In the genomic region with DNA sequence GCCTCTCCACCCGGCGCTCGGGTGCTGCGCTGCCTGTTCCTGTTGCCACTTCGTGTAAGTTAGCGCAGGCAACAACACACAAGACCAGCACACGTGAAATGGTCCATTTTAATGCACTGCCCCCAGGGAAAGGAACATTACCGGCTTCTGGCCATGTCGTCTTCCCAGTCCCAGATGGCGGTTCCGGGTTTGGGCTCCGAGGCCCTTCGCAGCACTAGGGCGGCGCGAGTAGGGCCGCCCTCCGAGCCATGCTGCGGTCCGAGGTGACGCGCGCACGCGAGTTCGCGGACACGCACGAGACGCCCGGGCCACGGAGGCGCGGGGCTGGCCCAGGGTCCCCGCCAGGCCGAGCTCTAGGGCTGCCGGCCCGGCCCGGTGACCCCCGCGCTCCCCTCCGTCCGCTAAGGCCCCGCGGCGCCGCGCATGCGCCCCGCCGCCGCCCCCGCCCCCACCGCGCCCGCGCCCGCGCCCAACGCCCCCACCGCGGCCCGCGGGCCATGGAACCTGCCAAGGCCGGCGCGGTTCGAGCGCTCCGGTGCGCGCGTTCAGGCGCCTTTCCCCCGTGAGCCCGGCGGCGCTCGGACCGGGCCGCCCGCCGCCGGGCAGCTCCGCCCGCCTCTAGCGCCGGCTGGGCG, we compare ENCODE assay signal across 8 cellular contexts. TPM values are rescaled to one million over a fixed set of nuclear protein-coding genes. Genes with fewer than 3 reads are reported as not detected.
DNase-seq lines count a peak whose midpoint lies in the region; ATAC-seq and TF ChIP-seq lines count a peak whose summit lies in the region.

No MANE protein-coding gene starts in this region.

- H3K36me3 Mint-ChIP-seq in CD4-positive, alpha-beta memory T cell, result peaks cover 0 to 18% of the 10 kb centered on the region in 2 donors
- no peaks in the 10 kb centered on the region for H3K36me3 Mint-ChIP-seq in osteocyte (ENCODE audit: unreplicated experiment)

- peak overlapping the region; percentile 88 for H3K27ac ChIP-seq in CD4-positive, alpha-beta memory T cell (ENCODE audit: low read depth, low read length)
- H3K27ac ChIP-seq in RWPE2 (ENCODE audit: poor library complexity, severe bottlenecking), result peak overlapping the region; percentile 81
- peak overlapping the region; percentile 93 to 99 (median 98) for H3K27ac ChIP-seq in tibial nerve

- TF ChIP-seq POLR2A in tibial nerve (IDR thresholded peaks at IDR 0.05), result peak; percentile 11 to 53

- peak in 1 of 2 donors; percentile 69 for TF ChIP-seq EP300 in tibial nerve (IDR thresholded peaks at IDR 0.05)

- no peaks in the 10 kb centered on the region for H3K36me3 ChIP-seq in CD4-positive, alpha-beta memory T cell (ENCODE audit: insufficient read depth, low read length)
- H3K36me3 ChIP-seq in RWPE2 (ENCODE audit: low read depth), result peaks cover 17% of the 10 kb centered on the region; the same call in 1 of the 2 replicates
- no peaks in the 10 kb centered on the region for H3K36me3 ChIP-seq in tibial nerve

- 0% methylated on average over 7 to 30 of the region's 89 CpGs for WGBS in tibial nerve, 2 donors

- TF ChIP-seq CTCF in RWPE2 (IDR thresholded peaks at IDR 0.05; ENCODE audit: poor library complexity, severe bottlenecking), result no peak
- TF ChIP-seq CTCF in osteocyte (IDR thresholded peaks at IDR 0.05), result no peak
- no peak for TF ChIP-seq CTCF in tibial nerve (IDR thresholded peaks at IDR 0.05)

- H3K4me1 ChIP-seq in CD4-positive, alpha-beta memory T cell (ENCODE audit: insufficient read depth, low read length), result peaks cover 41% of the 10 kb centered on the region
- H3K4me1 ChIP-seq in RWPE2 (ENCODE audit: insufficient read depth, poor library complexity, severe bottlenecking) (peaks cover 5% of the 10 kb centered on the region), tibial nerve (peaks cover 0 to 47% (median 11%) of the 10 kb centered on the region in 4 donors)

- intact Hi-C loops in CD4-positive, alpha-beta memory T cell (cut with micrococcal nuclease), result loop anchor here (1.0 to 10.0 kb wide), 6 partner anchors 19 to 1607 kb away; a partner anchor contains a TSS

- CTCF ChIA-PET in CD4-positive, alpha-beta memory T cell (lab: Charles Lee; ENCODE audit: partially characterized antibody), result interaction anchor here (9.7 kb wide), 1 partner anchor 20 kb away, joined by 89 read pairs; no protein-coding TSS in a partner anchor

- peak; percentile 75 to 80 (median 76) for DNase-seq in CD4-positive, alpha-beta memory T cell
- DNase-seq in RWPE2 (ENCODE audit: low spot score), result no peak
- DNase-seq in activated naive CD4-positive, alpha-beta T cell treated with anti-CD3 and anti-CD28 coated beads, Interleukin-2, amount 50 U/mL, for 16 hours, result peak; percentile 64
- DNase-seq in glomerular visceral epithelial cell (ENCODE audit: extremely low spot score), result peak; percentile 52
- DNase-seq in osteocyte (ENCODE audit: extremely low spot score, unreplicated experiment), result peak; percentile 85
- DNase-seq in tibial nerve (ENCODE audit: low spot score in 2 of 2), result peak; percentile 28 to 30

- POLR2A ChIA-PET in CD4-positive, alpha-beta memory T cell (lab: Charles Lee; ENCODE audit: partially characterized antibody), result interaction anchor here (0.5 to 1.3 kb wide), 8 partner anchors 9 to 311 kb away, joined by 3 to 5 read pairs (median 3); a partner anchor contains a TSS

- H3K4me1 Mint-ChIP-seq in CD4-positive, alpha-beta memory T cell, result peaks cover 29 to 64% (median 48%) of the 10 kb centered on the region in 4 donors
- peaks cover 42% of the 10 kb centered on the region for H3K4me1 Mint-ChIP-seq in osteocyte (ENCODE audit: unreplicated experiment)

- no peaks in the 10 kb centered on the region for H3K27me3 ChIP-seq in CD4-positive, alpha-beta memory T cell (ENCODE audit: insufficient read depth, low read length)
- H3K27me3 ChIP-seq in RWPE2 (ENCODE audit: insufficient read depth, poor library complexity, severe bottlenecking), result no peaks in the 10 kb centered on the region
- H3K27me3 ChIP-seq in tibial nerve, result no peaks in the 10 kb centered on the region

- no peaks in the 10 kb centered on the region for H3K9me3 ChIP-seq in CD4-positive, alpha-beta memory T cell (ENCODE audit: control insufficient read depth in 1 of 2, low read length in 2 of 2)
- no peaks in the 10 kb centered on the region for H3K9me3 ChIP-seq in RWPE2 (ENCODE audit: severe bottlenecking)
- no peaks in the 10 kb centered on the region for H3K9me3 ChIP-seq in tibial nerve

- peak overlapping the region; percentile 93 to 98 for H3K4me3 ChIP-seq in CD4-positive, alpha-beta memory T cell (ENCODE audit: low read length in 2 of 2)
- peak overlapping the region; percentile 95 for H3K4me3 ChIP-seq in RWPE2 (ENCODE audit: severe bottlenecking)
- peak overlapping the region; percentile 72 to 97 (median 90) for H3K4me3 ChIP-seq in tibial nerve

- H3K4me3 Mint-ChIP-seq in CD4-positive, alpha-beta memory T cell, result peak overlapping the region; percentile 91 to 97 (median 95)
- peak overlapping the region; percentile 88 for H3K4me3 Mint-ChIP-seq in osteocyte (ENCODE audit: unreplicated experiment)

- peak overlapping the region; percentile 92 to 97 (median 97) for H3K27ac Mint-ChIP-seq in CD4-positive, alpha-beta memory T cell
- peak overlapping the region; percentile 89 for H3K27ac Mint-ChIP-seq in osteocyte (ENCODE audit: unreplicated experiment)

- H3K27me3 Mint-ChIP-seq in CD4-positive, alpha-beta memory T cell, result no peaks in the 10 kb centered on the region
- no peaks in the 10 kb centered on the region for H3K27me3 Mint-ChIP-seq in osteocyte (ENCODE audit: unreplicated experiment)

- ATAC-seq in GM19328 (IDR thresholded peaks at IDR 0.05; ENCODE audit: unreplicated experiment) (peak; percentile 40), HG03457 (IDR thresholded peaks at IDR 0.05; ENCODE audit: unreplicated experiment) (peak; percentile 30), RWPE2 (ENCODE audit: low read depth) (peak; percentile 60)

- peaks cover 0 to 3% (median 0%) of the 10 kb centered on the region in 8 donors for H3K9me3 Mint-ChIP-seq in CD4-positive, alpha-beta memory T cell
- no peaks in the 10 kb centered on the region for H3K9me3 Mint-ChIP-seq in osteocyte (ENCODE audit: unreplicated experiment)

RNA-seq across cellular contexts. Expression of a gene that starts 0.4 kb away (rescaled TPM):
- 10 to 100 TPM; 28.3 to 29.1 TPM for total RNA-seq in CD4-positive, alpha-beta memory T cell
- polyA plus RNA-seq in CD4-positive, alpha-beta memory T cell, result 1 to 10 TPM; 2.0 to 9.2 TPM
- 18.1 and 20.4 TPM in 2 replicates for total RNA-seq in osteocyte
- total RNA-seq in tibial nerve, result 10 to 100 TPM; 21.0 to 36.3 (median 31.8) TPM
